9 cellular contexts compared by ENCODE assay signal in the genomic region with DNA sequence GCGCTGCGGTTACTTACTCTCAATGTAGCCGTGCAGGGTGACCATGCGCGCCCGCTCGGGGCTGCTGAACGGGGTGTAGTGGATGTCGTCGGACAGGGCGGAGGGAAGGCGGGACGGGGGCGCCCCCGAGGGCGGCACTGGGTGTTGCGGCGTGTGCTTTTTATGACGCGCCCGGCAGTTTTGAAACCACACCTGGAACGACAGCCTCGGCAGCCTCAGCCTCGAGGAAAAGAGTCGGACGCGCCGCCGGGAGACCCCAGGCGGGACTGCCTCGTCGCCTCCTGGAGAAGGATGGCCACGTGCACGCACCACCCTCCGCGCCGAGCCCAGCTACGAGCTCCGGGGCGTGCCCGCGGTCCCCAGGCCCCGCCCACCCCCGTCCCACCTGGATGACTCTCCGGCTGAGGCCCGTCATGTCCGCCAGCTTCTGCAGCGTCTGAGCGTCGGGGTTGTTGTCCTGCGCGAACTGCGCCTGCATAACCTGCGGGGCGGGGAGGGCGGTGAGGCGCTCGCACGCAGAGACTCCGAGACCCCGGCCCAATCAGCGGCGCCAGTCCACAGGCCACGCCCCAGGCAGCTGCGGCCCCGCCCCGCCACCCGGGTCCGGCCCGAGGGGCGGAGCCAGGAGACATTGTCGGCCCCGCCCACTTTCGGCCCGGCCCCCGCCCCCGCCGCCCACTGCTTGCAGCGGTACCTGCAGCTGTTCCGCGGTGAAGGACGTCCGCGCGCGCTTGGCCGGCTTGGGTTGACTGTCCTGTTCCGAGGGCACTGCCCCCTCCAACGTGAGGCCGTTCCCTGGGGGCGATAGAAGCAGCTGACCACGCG. TPM values are rescaled to one million over a fixed set of nuclear protein-coding genes. Genes with fewer than 3 reads are reported as not detected.
A peak's percentile ranks its signal among the peaks of the same experiment; 100 is the strongest.
DNase-seq lines count a peak whose midpoint lies in the region; ATAC-seq and TF ChIP-seq lines count a peak whose summit lies in the region.
"Had no signal": no experiment of that assay in that cellular context is flagged by ENCODE, and none has a peak within 500 bp of the region (broad histone marks: within the 10 kb centered on the region; RNA-seq: fewer than 3 reads in every experiment).

No MANE protein-coding gene starts in this region.

- intact Hi-C loops in activated CD4-positive, alpha-beta memory T cell treated with anti-CD3 and anti-CD28 coated beads for 36 hours (cut with micrococcal nuclease): loop anchor here (10.0 kb wide), 1 partner anchor 131 kb away; no protein-coding TSS in a partner anchor
- intact Hi-C loops in upper lobe of right lung (cut with DNase I): no loop called here

- H3K27me3 Mint-ChIP-seq in activated CD4-positive, alpha-beta memory T cell treated with anti-CD3 and anti-CD28 coated beads for 36 hours: peaks cover 68% of the 10 kb centered on the region

- H3K4me1 ChIP-seq in neutrophil (ENCODE audit: control insufficient read depth in 1 of 2, insufficient read depth in 1 of 2, low read depth in 1 of 2, low read length in 1 of 2): peaks cover 3 to 13% of the 10 kb centered on the region in 2 experiments
- H3K4me1 ChIP-seq in upper lobe of right lung: peaks cover 6% of the 10 kb centered on the region

- H3K27ac ChIP-seq in neutrophil: no peak overlapping the region
- no peak overlapping the region for H3K27ac ChIP-seq in upper lobe of right lung

- peak; percentile 91 for DNase-seq in COR-L47 (lab: John Stamatoyannopoulos, UW)
- peak; percentile 81 for DNase-seq in NCI-H2171 treated with DMSO at 0.1 percent for 48 hours (lab: John Stamatoyannopoulos, UW)
- peak; percentile 69 for DNase-seq in activated CD4-positive, alpha-beta memory T cell treated with anti-CD3 and anti-CD28 coated beads for 36 hours
- peak; percentile 63 for DNase-seq in upper lobe of right lung
- DNase-seq in middle frontal gyrus (ENCODE audit: extremely low spot score, low spot score): no peak

- H3K4me3 ChIP-seq in neutrophil (ENCODE audit: low read depth in 1 of 2, low read length in 1 of 2) (peak overlapping the region; percentile 32 to 60), upper lobe of right lung (peak overlapping the region; percentile 40)

- H3K4me3 Mint-ChIP-seq in activated CD4-positive, alpha-beta memory T cell treated with anti-CD3 and anti-CD28 coated beads for 36 hours: peak overlapping the region; percentile 38

- CTCF ChIA-PET in activated CD4-positive, alpha-beta memory T cell treated with anti-CD3 and anti-CD28 coated beads for 36 hours (lab: Charles Lee): no interaction called here

- POLR2A ChIA-PET in activated CD4-positive, alpha-beta memory T cell treated with anti-CD3 and anti-CD28 coated beads for 36 hours (lab: Charles Lee): no interaction called here

- no peaks in the 10 kb centered on the region for H3K36me3 Mint-ChIP-seq in activated CD4-positive, alpha-beta memory T cell treated with anti-CD3 and anti-CD28 coated beads for 36 hours

- peaks cover 13% of the 10 kb centered on the region for H3K4me1 Mint-ChIP-seq in activated CD4-positive, alpha-beta memory T cell treated with anti-CD3 and anti-CD28 coated beads for 36 hours (ENCODE audit: low read depth)

- no peaks in the 10 kb centered on the region for H3K9me3 Mint-ChIP-seq in activated CD4-positive, alpha-beta memory T cell treated with anti-CD3 and anti-CD28 coated beads for 36 hours

- H3K27me3 ChIP-seq in neutrophil (peaks cover 88% of the 10 kb centered on the region), upper lobe of right lung (peaks cover 81% of the 10 kb centered on the region)

- ATAC-seq in HG02642 (IDR thresholded peaks at IDR 0.05; ENCODE audit: poor library complexity, unreplicated experiment): peak; percentile 68
- ATAC-seq in esophagus mucosa: peak; percentile 88
- peak; percentile 73 for ATAC-seq in upper lobe of right lung

- H3K9me3 ChIP-seq in neutrophil: no peaks in the 10 kb centered on the region
- H3K9me3 ChIP-seq in upper lobe of right lung: no peaks in the 10 kb centered on the region

- TF ChIP-seq CTCF in neutrophil (IDR thresholded peaks at IDR 0.05) (no peak), upper lobe of right lung (IDR thresholded peaks at IDR 0.05) (no peak)

- no peak overlapping the region for H3K27ac Mint-ChIP-seq in activated CD4-positive, alpha-beta memory T cell treated with anti-CD3 and anti-CD28 coated beads for 36 hours

- H3K36me3 ChIP-seq in neutrophil (no peaks in the 10 kb centered on the region), upper lobe of right lung (no peaks in the 10 kb centered on the region)

RNA-seq across cellular contexts. Expression of gene LHX6, which starts 15.0 kb away (rescaled TPM):
- not detected for total RNA-seq in activated CD4-positive, alpha-beta memory T cell treated with anti-CD3 and anti-CD28 coated beads for 36 hours
- total RNA-seq in esophagus mucosa (1.3 TPM), upper lobe of right lung (16.9 TPM)

RNA-seq across cellular contexts. Expression of gene RBM18, which starts 50.8 kb away (rescaled TPM):
- total RNA-seq in activated CD4-positive, alpha-beta memory T cell treated with anti-CD3 and anti-CD28 coated beads for 36 hours: 10 to 100 TPM; 25.1 to 25.9 TPM
- total RNA-seq in esophagus mucosa (15.7 TPM), upper lobe of right lung (17.5 TPM)

RNA-seq across cellular contexts. Expression of gene MRRF, which starts 50.9 kb away (rescaled TPM):
- 10 to 100 TPM; 47.2 to 52.5 TPM for total RNA-seq in activated CD4-positive, alpha-beta memory T cell treated with anti-CD3 and anti-CD28 coated beads for 36 hours
- total RNA-seq in esophagus mucosa (36.5 TPM), upper lobe of right lung (31.9 TPM)

RNA-seq across cellular contexts. Expression of gene MORN5, which starts 54.1 kb away (rescaled TPM):
- total RNA-seq in activated CD4-positive, alpha-beta memory T cell treated with anti-CD3 and anti-CD28 coated beads for 36 hours: not detected
- not detected for total RNA-seq in esophagus mucosa
- not detected for total RNA-seq in upper lobe of right lung
- total RNA-seq: subcutaneous adipose tissue had no signal

RNA-seq across cellular contexts. Expression of gene NDUFA8, which starts 54.2 kb away (rescaled TPM):
- 10 to 100 TPM; 48.3 to 53.3 TPM for total RNA-seq in activated CD4-positive, alpha-beta memory T cell treated with anti-CD3 and anti-CD28 coated beads for 36 hours
- total RNA-seq in esophagus mucosa (52.5 TPM), upper lobe of right lung (41.5 TPM)
